ENCODE assay signal across 34 cellular contexts in the genomic region with DNA sequence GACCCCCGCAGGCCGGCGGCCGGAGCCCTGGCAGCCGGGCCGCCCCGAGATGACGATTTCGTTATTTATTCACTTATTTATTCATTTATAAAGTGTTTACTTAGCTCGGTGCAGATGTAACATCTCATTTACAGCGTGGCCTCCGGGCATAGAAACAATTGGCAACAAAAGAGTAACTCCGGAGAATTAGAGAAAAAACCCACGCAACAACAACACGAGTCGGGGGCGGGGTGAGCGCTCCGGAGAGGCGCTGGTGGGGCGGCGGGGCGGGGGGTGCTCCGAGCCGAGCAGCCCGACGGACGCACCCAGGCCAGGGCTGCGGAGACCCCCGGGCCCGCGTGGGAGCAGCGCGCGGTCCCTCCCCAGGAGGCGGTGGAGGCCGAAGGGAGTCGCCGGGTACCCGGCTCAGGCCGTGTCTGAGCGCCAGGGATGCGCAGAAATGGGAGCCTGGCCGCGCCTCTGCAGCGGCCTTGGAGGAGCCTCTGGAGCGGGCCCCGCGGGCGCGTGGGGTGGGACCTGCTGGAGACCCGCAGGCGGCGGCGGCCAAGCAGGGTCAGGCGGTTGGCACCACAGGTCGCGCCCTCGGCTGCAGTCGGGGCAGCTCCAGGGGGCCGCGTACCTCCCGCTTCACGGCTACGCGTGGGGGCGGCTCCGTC. TPM values are rescaled to one million over a fixed set of nuclear protein-coding genes. Genes with fewer than 3 reads are reported as not detected.
DNase-seq lines count a peak whose midpoint lies in the region; ATAC-seq, FAIRE-seq and TF ChIP-seq lines count a peak whose summit lies in the region.
"Had no signal": no experiment of that assay in that cellular context is flagged by ENCODE, and none has a peak within 500 bp of the region (broad histone marks: within the 10 kb centered on the region; RNA-seq: fewer than 3 reads in every experiment).

No MANE protein-coding gene starts in this region.

- H3K4me3 Mint-ChIP-seq in stimulated activated naive CD8-positive, alpha-beta T cell treated with anti-CD3 and anti-CD28 coated beads, Interleukin-15, amount 100 ng/mL, for 72 hours, result no peak overlapping the region
- H3K4me3 Mint-ChIP-seq: activated CD4-positive, alpha-beta T cell treated with anti-CD3 and anti-CD28 coated beads, Interleukin-2, amount 10 ng/mL, durations not matched to agents 7 days and 5 days; natural killer cell treated with Interleukin-12 subunit alpha and Interleukin-12 subunit beta and Interleukin-15 and Interleukin-18, amount 100 ng/mL, for 72 hours had no signal

- no peak overlapping the region for H2AFZ ChIP-seq in K562 (ENCODE audit: low read depth, low read length)
- peak overlapping the region; percentile 31 for H2AFZ ChIP-seq in hepatocyte
- H2AFZ ChIP-seq: PC-9 had no signal

- in situ Hi-C loops in K562 (cut with MboI), result no loop called here

- H3K27ac Mint-ChIP-seq in stimulated activated naive CD8-positive, alpha-beta T cell treated with anti-CD3 and anti-CD28 coated beads, Interleukin-15, amount 100 ng/mL, for 72 hours, result no peak overlapping the region
- H3K27ac Mint-ChIP-seq: activated CD4-positive, alpha-beta T cell treated with anti-CD3 and anti-CD28 coated beads, Interleukin-2, amount 10 ng/mL, durations not matched to agents 7 days and 5 days; activated naive CD8-positive, alpha-beta T cell; natural killer cell treated with Interleukin-12 subunit alpha and Interleukin-12 subunit beta and Interleukin-15 and Interleukin-18, amount 100 ng/mL, for 72 hours had no signal

- no peaks in the 10 kb centered on the region for H3K9me2 ChIP-seq in hepatocyte (replicated peaks; ENCODE audit: insufficient read depth)

- H3K79me2 ChIP-seq in K562 (ENCODE audit: control insufficient read depth, insufficient read depth, low read length) (no peaks in the 10 kb centered on the region), hepatocyte (no peaks in the 10 kb centered on the region)

- no TSS peak for BruUV-seq in K562 (replicated peaks; lab: Mats Ljungman, UMichigan)

- TF ChIP-seq RAD21 in K562 (CRISPR knock-in tag; conservative IDR thresholded peaks at IDR 0.05 in 1 of 2, IDR thresholded peaks at IDR 0.05 in 1 of 2), result no peak

- no peak overlapping the region for H3K4me3 ChIP-seq in K562
- H3K4me3 ChIP-seq in hepatocyte, result no peak overlapping the region
- peak overlapping the region; percentile 12 to 47 for H3K4me3 ChIP-seq in testis
- H3K4me3 ChIP-seq in lower lobe of right lung, result no peak overlapping the region
- H3K4me3 ChIP-seq: lung, ovary, PC-9, smooth muscle cell had no signal

- H3K9me3 ChIP-seq in K562 (replicated peaks; ENCODE audit: control insufficient read depth, insufficient read depth, low read depth, low read length) (no peaks in the 10 kb centered on the region), hepatocyte (ENCODE audit: low read depth) (no peaks in the 10 kb centered on the region), testis (no peaks in the 10 kb centered on the region), lower lobe of right lung (no peaks in the 10 kb centered on the region)
- H3K9me3 ChIP-seq: ovary had no signal

- POLR2A ChIA-PET in K562 (lab: Yijun Ruan, JAX), result interaction anchor here (0.6 kb wide), 1 partner anchor 251 kb away, joined by 4 read pairs; no protein-coding TSS in a partner anchor

- H3K36me3 ChIP-seq in K562 (ENCODE audit: control insufficient read depth, insufficient read depth, low read length), result no peaks in the 10 kb centered on the region
- no peaks in the 10 kb centered on the region for H3K36me3 ChIP-seq in hepatocyte (replicated peaks; ENCODE audit: insufficient read depth, low read depth)
- no peaks in the 10 kb centered on the region for H3K36me3 ChIP-seq in testis (ENCODE audit: low read depth, missing control alignments)
- H3K36me3 ChIP-seq in lower lobe of right lung, result no peaks in the 10 kb centered on the region
- H3K36me3 ChIP-seq: ovary had no signal

- H3K27ac ChIP-seq in K562 (ENCODE audit: extremely low read depth, low read depth, low read length) (no peak overlapping the region), hepatocyte (no peak overlapping the region), testis (no peak overlapping the region), lower lobe of right lung (no peak overlapping the region)
- H3K27ac ChIP-seq: ovary, PC-9 had no signal

- no peaks in the 10 kb centered on the region for H3K9me1 ChIP-seq in K562 (ENCODE audit: control insufficient read depth, insufficient read depth, low read length)

- no peak overlapping the region for H3K9ac ChIP-seq in K562 (ENCODE audit: insufficient read depth in 1 of 2, low read depth in 2 of 2, low read length in 2 of 2)

- CTCF ChIA-PET in K562 (lab: Yijun Ruan, JAX; ENCODE audit: low intra/inter-chr PET ratio), result no interaction called here

- H3K4me1 Mint-ChIP-seq in stimulated activated naive CD8-positive, alpha-beta T cell treated with anti-CD3 and anti-CD28 coated beads, Interleukin-15, amount 100 ng/mL, for 72 hours, result peaks cover 30% of the 10 kb centered on the region
- H3K4me1 Mint-ChIP-seq: activated CD4-positive, alpha-beta T cell treated with anti-CD3 and anti-CD28 coated beads, Interleukin-2, amount 10 ng/mL, durations not matched to agents 7 days and 5 days had no signal

- no peaks in the 10 kb centered on the region for H3K9me3 Mint-ChIP-seq in stimulated activated naive CD8-positive, alpha-beta T cell treated with anti-CD3 and anti-CD28 coated beads, Interleukin-15, amount 100 ng/mL, for 72 hours
- H3K9me3 Mint-ChIP-seq: activated CD4-positive, alpha-beta T cell treated with anti-CD3 and anti-CD28 coated beads, Interleukin-2, amount 10 ng/mL, durations not matched to agents 7 days and 5 days; natural killer cell treated with Interleukin-12 subunit alpha and Interleukin-12 subunit beta and Interleukin-15 and Interleukin-18, amount 100 ng/mL, for 72 hours had no signal

- H4K20me1 ChIP-seq in K562 (replicated peaks; ENCODE audit: control insufficient read depth, insufficient read depth, low read length) (peaks cover 16% of the 10 kb centered on the region), hepatocyte (ENCODE audit: insufficient read depth, poor library complexity, severe bottlenecking) (no peaks in the 10 kb centered on the region)

- intact Hi-C loops in K562 (cut with micrococcal nuclease), result no loop called here
- intact Hi-C loops in testis (cut with DNase I; ENCODE audit: low total_unique reads), result no loop called here
- intact Hi-C loops in lower lobe of right lung (cut with DNase I), result no loop called here

- TF ChIP-seq CTCF in K562 (IDR thresholded peaks at IDR 0.05 in 2 of 3, conservative IDR thresholded peaks at IDR 0.05 in 1 of 3; ENCODE audit: insufficient read depth in 2 of 3, low read depth in 1 of 3, low read length in 3 of 3) (no peak), hepatocyte (IDR thresholded peaks at IDR 0.05; ENCODE audit: poor library complexity) (no peak), testis (IDR thresholded peaks at IDR 0.05) (no peak), lower lobe of right lung (IDR thresholded peaks at IDR 0.05) (no peak)

- peak; percentile 14 for ATAC-seq in stimulated activated naive CD8-positive, alpha-beta T cell treated with anti-CD3 and anti-CD28 coated beads, Interleukin-15, amount 100 ng/mL, for 72 hours
- no peak for ATAC-seq in stimulated activated naive CD8-positive, alpha-beta T cell treated with anti-CD3 and anti-CD28 coated beads, Interleukin-15, Interleukin-2, amounts not matched to agents 100 U/mL and 50 U/mL, for 24 hours
- ATAC-seq in K562, result no peak
- no peak for ATAC-seq in GM19351 (IDR thresholded peaks at IDR 0.05; ENCODE audit: unreplicated experiment)
- no peak for ATAC-seq in lower lobe of right lung
- ATAC-seq: natural killer cell treated with Interleukin-12 subunit alpha and Interleukin-12 subunit beta and Interleukin-15 and Interleukin-18, amount 100 ng/mL, for 72 hours had no signal

- H3K4me1 ChIP-seq in K562 (replicated peaks in 1 of 2; ENCODE audit: control insufficient read depth in 2 of 2, insufficient read depth in 2 of 2, low read length in 2 of 2), result peaks cover 0 to 53% of the 10 kb centered on the region in 2 experiments; a peak in 2 of 5 replicates
- no peaks in the 10 kb centered on the region for H3K4me1 ChIP-seq in hepatocyte (ENCODE audit: insufficient read depth)
- peaks cover 12% of the 10 kb centered on the region for H3K4me1 ChIP-seq in testis
- H3K4me1 ChIP-seq in lower lobe of right lung, result peaks cover 22% of the 10 kb centered on the region

- WGBS in K562 (ENCODE audit: insufficient coverage, low coverage, missing lambda C conversion rate), result 26% methylated on average over 33 of the region's 68 CpGs
- 7% methylated on average over 34 of the region's 68 CpGs for WGBS in hepatocyte (ENCODE audit: low lambda C conversion rate, missing lambda C conversion rate)
- 3 to 4% methylated on average over 27 to 57 of the region's 68 CpGs for WGBS in testis, 2 donors

- H3K27me3 ChIP-seq in K562 (ENCODE audit: control insufficient read depth in 2 of 2, insufficient read depth in 2 of 2, low read length in 2 of 2) (peaks cover 63 to 83% of the 10 kb centered on the region in 2 experiments), hepatocyte (peaks cover 95% of the 10 kb centered on the region), testis (peaks cover 5% of the 10 kb centered on the region), lower lobe of right lung (ENCODE audit: low read depth) (peaks cover 100% of the 10 kb centered on the region)

- peaks cover 88% of the 10 kb centered on the region for H3K27me3 Mint-ChIP-seq in stimulated activated naive CD8-positive, alpha-beta T cell treated with anti-CD3 and anti-CD28 coated beads, Interleukin-15, amount 100 ng/mL, for 72 hours

- no peak overlapping the region for H3K4me2 ChIP-seq in K562 (ENCODE audit: insufficient read depth, low read length)
- peak overlapping the region; percentile 33 for H3K4me2 ChIP-seq in hepatocyte
- H3K4me2 ChIP-seq: PC-9, smooth muscle cell had no signal

- FAIRE-seq in K562 (lab: Jason Lieb, UNC), result no peak
- FAIRE-seq: bronchial epithelial cell had no signal

- TF ChIP-seq EP300 in K562 (IDR thresholded peaks at IDR 0.05; ENCODE audit: low read length), result no peak

- TF ChIP-seq POLR2A in K562 (conservative IDR thresholded peaks at IDR 0.05) (no peak), testis (IDR thresholded peaks at IDR 0.05) (no peak)

- DNase-seq in stimulated activated naive CD8-positive, alpha-beta T cell treated with anti-CD3 and anti-CD28 coated beads, Interleukin-15, amount 100 ng/mL, for 72 hours, result no peak
- DNase-seq in stimulated activated naive CD8-positive, alpha-beta T cell treated with anti-CD3 and anti-CD28 coated beads, Interleukin-15, Interleukin-2, amounts not matched to agents 100 U/mL and 50 U/mL, for 24 hours, result no peak
- no peak for DNase-seq in K562 (ENCODE audit: extremely low read depth in 1 of 4, low spot score in 3 of 4)
- DNase-seq in hepatocyte (ENCODE audit: low spot score), result no peak
- DNase-seq in testis, result peak; percentile 25
- DNase-seq in lower lobe of right lung, result no peak
- DNase-seq in MV-4-11 (lab: John Stamatoyannopoulos, UW), result no peak
- DNase-seq: activated CD4-positive, alpha-beta T cell treated with anti-CD3 and anti-CD28 coated beads, Interleukin-2, amount 10 ng/mL, durations not matched to agents 7 days and 5 days; activated effector memory CD4-positive, alpha-beta T cell treated with anti-CD3 and anti-CD28 coated beads, Interleukin-2, amount 50 U/mL, for 16 hours; activated T-cell treated with anti-CD3 and anti-CD28 coated beads, Interleukin-2, amount 50 U/mL, for 1 hour; cortex of kidney; effector memory CD4-positive, alpha-beta T cell; GF-D8; GOT3; islet precursor cell; KBM-7; NCI-H1930; NCI-H524 treated with DMSO at 0.1 percent for 48 hours; ovary; PC-9; SHP77 treated with DMSO at 0.1 percent for 48 hours; stimulated activated naive CD4-positive, alpha-beta T cell had no signal

RNA-seq across cellular contexts. Expression of gene UNCX, which starts 14.3 kb away (rescaled TPM):
- not detected in 2 replicates for total RNA-seq in K562 (2011; cell fraction: chromatin; rRNA removed; ENCODE audit: low replicate concordance)
- not detected in 2 replicates for total RNA-seq in K562 (2011; cell fraction: nucleolus; rRNA removed)
- total RNA-seq in K562 (2011; cell fraction: nucleoplasm; rRNA removed), result not detected in 2 replicates
- total RNA-seq in K562 (2014; rRNA removed) (not detected in 2 replicates), K562 (2014; rRNA removed; fragmentation: Illumina TruSeq; extraction: Trizol) (not detected in 2 replicates), K562 (2015; rRNA removed; fragmentation: Illumina TruSeq; extraction: Trizol) (not detected in 2 replicates), K562 (2021) (not detected in 2 replicates), hepatocyte (not detected in 2 replicates), testis (under 1 TPM in 1 of 2 donors, not detected in 1; 0.24 TPM), lower lobe of right lung (not detected)
- polyA plus RNA-seq in K562 (2011; rRNA removed) (not detected in 2 replicates), K562 (2014; fragmentation: Illumina TruSeq; extraction: Trizol) (not detected in 2 replicates), K562 (2014; fragmentation: Nextera tagmentation; extraction: Ambion mirVana) (not detected), K562 (2014; rRNA removed) (not detected in 2 replicates), hepatocyte (not detected in 2 replicates), testis (ENCODE audit: insufficient read depth, low read depth, low replicate concordance) (not detected)
- not detected in 2 replicates for polyA plus RNA-seq in K562 (2011; cell fraction: cytosol; rRNA removed)
- polyA plus RNA-seq in K562 (2011; cell fraction: nucleus; rRNA removed), result not detected in 2 replicates
- not detected in 2 replicates for polyA plus RNA-seq in K562 (2012)
- not detected in 2 replicates for polyA minus RNA-seq in K562 (2011; rRNA and poly(A)+ RNA removed)
- not detected in 2 replicates for polyA minus RNA-seq in K562 (2011; cell fraction: cytosol; rRNA and poly(A)+ RNA removed)
- not detected in 2 replicates for polyA minus RNA-seq in K562 (2011; cell fraction: nucleus; rRNA and poly(A)+ RNA removed)
- total RNA-seq: activated CD4-positive, alpha-beta T cell treated with anti-CD3 and anti-CD28 coated beads, Interleukin-2, amount 10 ng/mL, durations not matched to agents 7 days and 5 days; bronchial epithelial cell; fibroblast of villous mesenchyme; lung; M059J; mononuclear cell; natural killer cell treated with Interleukin-12 subunit alpha and Interleukin-12 subunit beta and Interleukin-15 and Interleukin-18, amount 100 ng/mL, for 72 hours; ovary; PC-9; smooth muscle cell; temporal lobe; ureter had no signal
- polyA plus RNA-seq: esophagus, lung, ovary, smooth muscle cell had no signal

Comparison
In these comparisons a context has a peak if more than half of its experiments do, and no peak if none do; other contexts are left out.
1. H3K4me3 ChIP-seq: peak in testis (2 of 2); none in K562 (single experiment), hepatocyte (single experiment) and lower lobe of right lung (single experiment).